9 cellular contexts compared by ENCODE assay signal in the genomic region with DNA sequence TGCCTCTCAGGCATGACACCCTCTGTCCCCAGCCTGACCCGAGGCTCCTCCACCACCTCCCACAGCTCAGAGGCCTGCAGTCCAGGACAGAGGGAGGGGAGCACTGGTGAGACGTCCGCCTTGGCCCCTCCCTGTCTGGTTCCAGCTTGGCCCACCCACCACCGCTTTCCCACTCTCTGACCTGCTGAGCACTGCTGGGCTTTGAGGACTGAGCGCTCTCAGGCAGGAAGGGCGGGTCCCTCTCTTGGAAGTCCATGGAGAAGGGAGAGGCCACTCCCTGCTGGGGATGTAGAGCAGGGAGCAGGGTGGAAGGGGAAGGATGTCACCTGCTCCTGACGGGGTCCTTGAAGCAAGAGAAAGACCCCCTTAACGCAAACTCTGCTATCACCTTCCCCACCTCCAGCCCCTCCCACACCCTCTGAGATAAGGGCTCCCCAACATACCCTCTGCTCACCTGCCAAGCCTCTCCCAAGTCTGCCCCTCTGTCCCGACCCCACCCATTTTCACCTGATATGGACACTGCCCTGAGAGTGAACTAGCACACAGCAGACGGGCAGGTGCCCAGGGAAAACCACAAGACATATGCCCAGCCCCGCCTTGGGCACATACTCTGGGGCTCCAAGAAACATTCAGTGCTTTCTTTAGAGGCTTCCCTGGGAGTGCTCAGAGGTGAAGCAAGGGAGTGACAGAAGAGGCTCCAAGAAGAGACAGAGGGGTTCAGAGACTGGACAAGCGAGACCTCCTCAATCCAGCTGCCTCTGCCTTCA. TPM values are rescaled to one million over a fixed set of nuclear protein-coding genes. Genes with fewer than 3 reads are reported as not detected.
DNase-seq lines count a peak whose midpoint lies in the region; ATAC-seq and TF ChIP-seq lines count a peak whose summit lies in the region.
"Had no signal": no experiment of that assay in that cellular context is flagged by ENCODE, and none has a peak within 500 bp of the region (broad histone marks: within the 10 kb centered on the region; RNA-seq: fewer than 3 reads in every experiment).

No MANE protein-coding gene starts in this region.

- H3K27me3 Mint-ChIP-seq in endodermal cell (ENCODE audit: insufficient read depth): no peaks in the 10 kb centered on the region
- H3K27me3 Mint-ChIP-seq in progenitor cell of endocrine pancreas: no peaks in the 10 kb centered on the region

- H3K36me3 Mint-ChIP-seq in endodermal cell (ENCODE audit: low read depth) (peaks cover 31% of the 10 kb centered on the region), progenitor cell of endocrine pancreas (ENCODE audit: insufficient read depth) (peaks cover 6% of the 10 kb centered on the region)

- peaks cover 10% of the 10 kb centered on the region; the same call in 1 of the 2 replicates for H3K4me1 ChIP-seq in ES-I3 (ENCODE audit: insufficient read depth, low read length)
- H3K4me1 ChIP-seq in NT2/D1 (ENCODE audit: insufficient read depth, insufficient read length): peaks cover 4% of the 10 kb centered on the region
- no peaks in the 10 kb centered on the region for H3K4me1 ChIP-seq in endodermal cell (ENCODE audit: control insufficient read depth, insufficient read depth, low read length)

- H3K4me3 Mint-ChIP-seq in endodermal cell (peak overlapping the region; percentile 87), progenitor cell of endocrine pancreas (ENCODE audit: low read depth) (peak overlapping the region; percentile 91)

- H3K36me3 ChIP-seq in ES-I3 (ENCODE audit: insufficient read depth, low read length): peaks cover 7% of the 10 kb centered on the region; the same call in 1 of the 2 replicates
- peaks cover 60% of the 10 kb centered on the region for H3K36me3 ChIP-seq in NT2/D1 (ENCODE audit: insufficient read depth, insufficient read length, low read length)
- H3K36me3 ChIP-seq in endodermal cell (ENCODE audit: control insufficient read depth, insufficient read depth, low read length): peaks cover 23% of the 10 kb centered on the region

- H3K9me3 Mint-ChIP-seq in endodermal cell: no peaks in the 10 kb centered on the region
- no peaks in the 10 kb centered on the region for H3K9me3 Mint-ChIP-seq in progenitor cell of endocrine pancreas (ENCODE audit: low read depth)

- TF ChIP-seq CTCF in endodermal cell (conservative IDR thresholded peaks at IDR 0.05): no peak
- no peak for TF ChIP-seq CTCF in progenitor cell of endocrine pancreas (IDR thresholded peaks at IDR 0.05; ENCODE audit: unreplicated experiment)

- ATAC-seq in sciatic nerve (no peak), HG03571 (IDR thresholded peaks at IDR 0.05; ENCODE audit: unreplicated experiment) (no peak)

- DNase-seq in NT2/D1 (ENCODE audit: low read depth, low spot score): no peak
- no peak for DNase-seq in endodermal cell
- DNase-seq in progenitor cell of endocrine pancreas (ENCODE audit: low spot score, unreplicated experiment): no peak
- DNase-seq in T1000 (lab: John Stamatoyannopoulos, UW): no peak
- no peak for DNase-seq in sciatic nerve (ENCODE audit: low spot score)
- DNase-seq: NCI-H774 had no signal

- no peak overlapping the region for H3K27ac Mint-ChIP-seq in endodermal cell
- no peak overlapping the region for H3K27ac Mint-ChIP-seq in progenitor cell of endocrine pancreas

- H3K9ac ChIP-seq in ES-I3 (ENCODE audit: low read depth, low read length): peak overlapping the region; percentile 65; the same call in 1 of the 2 replicates
- peak overlapping the region; percentile 17 for H3K9ac ChIP-seq in NT2/D1 (ENCODE audit: insufficient read length, low read depth)
- no peak overlapping the region for H3K9ac ChIP-seq in endodermal cell (ENCODE audit: extremely low read depth, low read length, poor library complexity, severe bottlenecking)

- H3K27me3 ChIP-seq in NT2/D1 (ENCODE audit: insufficient read depth, insufficient read length): no peaks in the 10 kb centered on the region
- no peaks in the 10 kb centered on the region for H3K27me3 ChIP-seq in endodermal cell (ENCODE audit: control insufficient read depth, insufficient read depth, low read length, poor library complexity, severe bottlenecking)

- H3K9me3 ChIP-seq in ES-I3 (ENCODE audit: control insufficient read depth, insufficient read depth, low read length) (no peaks in the 10 kb centered on the region), NT2/D1 (ENCODE audit: insufficient read depth, low read length) (no peaks in the 10 kb centered on the region), endodermal cell (ENCODE audit: control insufficient read depth, low read length) (no peaks in the 10 kb centered on the region)

- WGBS in endodermal cell (ENCODE audit: insufficient coverage in 1 of 2, insufficient read length in 1 of 2), 2 experiments: 80 to 89% methylated on average over 5 to 11 of the region's 12 CpGs

- H3K4me1 Mint-ChIP-seq in endodermal cell: peaks cover 10% of the 10 kb centered on the region
- peaks cover 9% of the 10 kb centered on the region for H3K4me1 Mint-ChIP-seq in progenitor cell of endocrine pancreas (ENCODE audit: low read depth)

- no peak overlapping the region for H3K4me3 ChIP-seq in NT2/D1 (ENCODE audit: insufficient read length, low read depth)
- peak overlapping the region; percentile 91 for H3K4me3 ChIP-seq in endodermal cell (ENCODE audit: low read length)

- H3K27ac ChIP-seq in endodermal cell (ENCODE audit: low read depth, low read length): no peak overlapping the region

- intact Hi-C loops in sciatic nerve (cut with DNase I): no loop called here

RNA-seq across cellular contexts. Expression of a gene that starts 1.4 kb away (rescaled TPM):
- total RNA-seq in endodermal cell: 10 to 100 TPM; 11.4 to 15.5 TPM
- polyA plus RNA-seq in endodermal cell (2013, experiment 1 of 2): 15.6 TPM
- polyA plus RNA-seq in endodermal cell (2013, experiment 2 of 2): 11.0 TPM
- 20.5 and 26.2 TPM in 2 replicates for total RNA-seq in progenitor cell of endocrine pancreas
- 13.5 TPM for total RNA-seq in sciatic nerve

RNA-seq across cellular contexts. Expression of a gene that starts 11.1 kb away (rescaled TPM):
- total RNA-seq in endodermal cell (10 to 100 TPM; 56.3 to 65.3 TPM), progenitor cell of endocrine pancreas (41.1 and 44.1 TPM in 2 replicates), sciatic nerve (26.6 TPM)
- polyA plus RNA-seq in endodermal cell (2013, experiment 1 of 2): 85.0 TPM
- 67.6 TPM for polyA plus RNA-seq in endodermal cell (2013, experiment 2 of 2)

RNA-seq across cellular contexts. Expression of a gene that starts 11.3 kb away (rescaled TPM):
- total RNA-seq in endodermal cell (under 1 TPM; 0.73 to 0.82 TPM), progenitor cell of endocrine pancreas (1.3 and 1.7 TPM in 2 replicates), sciatic nerve (0.89 TPM)
- polyA plus RNA-seq in endodermal cell (2013, experiment 1 of 2): 1.2 TPM
- polyA plus RNA-seq in endodermal cell (2013, experiment 2 of 2): 1.5 TPM
- total RNA-seq: mesenteric fat pad had no signal

RNA-seq across cellular contexts. Expression of a gene that starts 20.9 kb away (rescaled TPM):
- total RNA-seq in endodermal cell (10 to 100 TPM; 54.5 to 71.9 TPM), progenitor cell of endocrine pancreas (58.6 and 59.0 TPM in 2 replicates), sciatic nerve (39.4 TPM)
- polyA plus RNA-seq in endodermal cell (2013, experiment 1 of 2): 50.1 TPM
- polyA plus RNA-seq in endodermal cell (2013, experiment 2 of 2): 44.5 TPM

RNA-seq across cellular contexts. Expression of a gene that starts 30.8 kb away (rescaled TPM):
- total RNA-seq in endodermal cell (1 to 10 TPM; 3.1 to 3.7 TPM), progenitor cell of endocrine pancreas (0.74 and 1.1 TPM in 2 replicates), sciatic nerve (0.62 TPM)
- polyA plus RNA-seq in endodermal cell (2013, experiment 1 of 2): 2.6 TPM
- polyA plus RNA-seq in endodermal cell (2013, experiment 2 of 2): 2.6 TPM
